ENCODE assay signal across 36 cellular contexts in the genomic region with DNA sequence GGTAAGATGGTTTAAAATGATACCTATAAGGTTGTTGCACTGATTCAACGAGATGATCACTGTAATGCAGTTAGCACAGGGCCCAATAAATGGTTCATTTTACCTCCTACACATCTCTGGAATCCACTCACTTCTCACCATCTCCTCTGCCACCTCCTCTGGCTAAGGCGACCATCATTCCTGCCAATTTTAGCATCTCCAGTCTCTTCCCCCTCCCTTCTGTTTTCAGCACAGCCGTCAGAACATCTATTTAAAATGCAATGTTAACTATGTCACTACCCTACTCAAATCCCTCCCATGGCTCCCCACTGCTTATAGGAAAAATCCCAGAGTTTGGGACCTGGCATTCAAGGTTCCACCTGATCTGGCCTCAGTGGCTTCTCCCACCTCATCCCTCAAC. TPM values are rescaled to one million over a fixed set of nuclear protein-coding genes. Genes with fewer than 3 reads are reported as not detected.
"Had no signal": no experiment of that assay in that cellular context is flagged by ENCODE, and none has a peak within 500 bp of the region (broad histone marks: within the 10 kb centered on the region; RNA-seq: fewer than 3 reads in every experiment).

No MANE protein-coding gene starts in this region.

- H3K27me3 ChIP-seq: MG63, Peyer's patch had no signal

- H3K4me3 ChIP-seq: MG63, Peyer's patch had no signal

- H3K9me3 Mint-ChIP-seq: activated CD4-positive, alpha-beta memory T cell treated with anti-CD3 and anti-CD28 coated beads, Interleukin-2, amount 10 ng/mL, durations not matched to agents 7 days and 5 days; activated naive CD4-positive, alpha-beta T cell treated with anti-CD3 and anti-CD28 coated beads, Interleukin-2, amount 50 U/mL, for 24 hours; activated naive CD8-positive, alpha-beta T cell treated with anti-CD3 and anti-CD28 coated beads, Interleukin-2, amount 10 ng/mL, durations not matched to agents 7 days and 5 days; T-cell had no signal

- H3K27ac Mint-ChIP-seq: activated CD4-positive, alpha-beta memory T cell treated with anti-CD3 and anti-CD28 coated beads, Interleukin-2, amount 10 ng/mL, durations not matched to agents 7 days and 5 days; activated CD8-positive, alpha-beta memory T cell treated with anti-CD3 and anti-CD28 coated beads, Interleukin-2, amount 10 ng/mL, durations not matched to agents 7 days and 5 days; activated naive CD4-positive, alpha-beta T cell treated with anti-CD3 and anti-CD28 coated beads, Interleukin-2, amount 50 U/mL, for 24 hours; activated naive CD8-positive, alpha-beta T cell treated with anti-CD3 and anti-CD28 coated beads, Interleukin-2, amount 10 ng/mL, durations not matched to agents 7 days and 5 days; T-cell had no signal

- H3K27me3 Mint-ChIP-seq: activated CD8-positive, alpha-beta memory T cell treated with anti-CD3 and anti-CD28 coated beads, Interleukin-2, amount 10 ng/mL, durations not matched to agents 7 days and 5 days; activated naive CD4-positive, alpha-beta T cell treated with anti-CD3 and anti-CD28 coated beads, Interleukin-2, amount 50 U/mL, for 24 hours; activated naive CD8-positive, alpha-beta T cell treated with anti-CD3 and anti-CD28 coated beads, Interleukin-2, amount 10 ng/mL, durations not matched to agents 7 days and 5 days; T-cell had no signal

- H3K9me3 ChIP-seq: MG63, Peyer's patch had no signal

- ATAC-seq: activated CD8-positive, alpha-beta memory T cell treated with anti-CD3 and anti-CD28 coated beads, Interleukin-2, amount 10 ng/mL, durations not matched to agents 7 days and 5 days; PC-3; SK-N-SH treated with all-trans-retinoic acid at 6 μM for 48 hours; T-cell had no signal

- H3K36me3 Mint-ChIP-seq: activated CD8-positive, alpha-beta memory T cell treated with anti-CD3 and anti-CD28 coated beads, Interleukin-2, amount 10 ng/mL, durations not matched to agents 7 days and 5 days; activated naive CD4-positive, alpha-beta T cell treated with anti-CD3 and anti-CD28 coated beads, Interleukin-2, amount 50 U/mL, for 24 hours; activated naive CD8-positive, alpha-beta T cell treated with anti-CD3 and anti-CD28 coated beads, Interleukin-2, amount 10 ng/mL, durations not matched to agents 7 days and 5 days; brain had no signal

- H3K4me3 Mint-ChIP-seq: activated CD4-positive, alpha-beta memory T cell treated with anti-CD3 and anti-CD28 coated beads, Interleukin-2, amount 10 ng/mL, durations not matched to agents 7 days and 5 days; activated CD8-positive, alpha-beta memory T cell treated with anti-CD3 and anti-CD28 coated beads, Interleukin-2, amount 10 ng/mL, durations not matched to agents 7 days and 5 days; activated naive CD4-positive, alpha-beta T cell treated with anti-CD3 and anti-CD28 coated beads, Interleukin-2, amount 50 U/mL, for 24 hours; activated naive CD8-positive, alpha-beta T cell treated with anti-CD3 and anti-CD28 coated beads, Interleukin-2, amount 10 ng/mL, durations not matched to agents 7 days and 5 days; T-cell had no signal

- DNase-seq: activated CD4-positive, alpha-beta memory T cell treated with anti-CD3 and anti-CD28 coated beads, Interleukin-2, amount 10 ng/mL, durations not matched to agents 7 days and 5 days; activated CD4-positive, alpha-beta T cell treated with anti-CD3 and anti-CD28 coated beads for 1 hour; activated CD4-positive, alpha-beta T cell treated with anti-CD3 and anti-CD28 coated beads for 48 hours; activated CD4-positive, CD25-positive, alpha-beta regulatory T cell; activated CD8-positive, alpha-beta memory T cell treated with anti-CD3 and anti-CD28 coated beads for 24 hours; activated CD8-positive, alpha-beta memory T cell treated with anti-CD3 and anti-CD28 coated beads, Interleukin-2, amount 10 ng/mL, durations not matched to agents 7 days and 5 days; activated CD8-positive, alpha-beta memory T cell treated with anti-CD3 and anti-CD28 coated beads, Interleukin-2, amount 50 U/mL, for 48 hours; activated effector memory CD4-positive, alpha-beta T cell treated with anti-CD3 and anti-CD28 coated beads, Interleukin-2, amount 50 U/mL, for 16 hours; activated naive CD4-positive, alpha-beta T cell; activated naive CD8-positive, alpha-beta T cell treated with anti-CD3 and anti-CD28 coated beads, Interleukin-2, amount 10 ng/mL, durations not matched to agents 7 days and 5 days; activated T-cell treated with anti-CD3 and anti-CD28 coated beads, Interleukin-2, amount 50 U/mL, for 48 hours; Kasumi-1; KG1; MG63; NCI-H1048; NCI-H1105 treated with DMSO at 0.1 percent for 48 hours; NCI-H1436; NCI-H1694; NCI-H1930; NCI-H2171; NCI-H510A; NCI-H526; NCI-H748 treated with DMSO at 0.1 percent for 48 hours; NK-92 treated with Interleukin-12 subunit alpha and Interleukin-12 subunit beta, amount 100 ng/mL, for 24 hours; PC-3; Peyer's patch; RPMI8226; SIG-M5; T-cell; T-helper 2 cell; T-helper 9 cell; WERI-Rb-1 had no signal

- H3K27ac ChIP-seq: Peyer's patch, WERI-Rb-1 had no signal

RNA-seq across cellular contexts. Expression of a gene that starts 29.6 kb away (rescaled TPM):
- total RNA-seq: PC-3, SK-MEL-5 had no signal
